In the genomic region with DNA sequence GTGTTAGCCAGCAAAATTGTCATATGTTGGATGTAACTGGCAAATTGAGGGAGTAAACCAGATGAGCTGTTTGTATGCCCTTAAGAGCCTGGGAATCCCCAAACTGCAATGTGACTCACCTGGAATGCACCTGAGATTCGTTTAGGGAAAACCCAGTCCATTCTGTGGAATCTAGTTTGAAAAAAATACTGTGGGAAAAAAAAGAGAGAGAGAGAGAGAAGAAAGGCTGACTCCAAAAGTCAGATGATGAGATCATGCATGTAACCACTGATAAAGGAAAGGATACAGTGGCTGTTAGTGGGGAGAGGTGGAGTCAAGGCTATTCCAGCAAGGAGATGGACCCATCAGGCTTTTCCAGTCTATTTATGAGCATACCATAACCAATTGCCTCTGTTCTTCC, we compare ENCODE assay signal across 12 cellular contexts. TPM values are rescaled to one million over a fixed set of nuclear protein-coding genes. Genes with fewer than 3 reads are reported as not detected.
DNase-seq lines count a peak whose midpoint lies in the region; FAIRE-seq and TF ChIP-seq lines count a peak whose summit lies in the region.
"Had no signal": no experiment of that assay in that cellular context is flagged by ENCODE, and none has a peak within 500 bp of the region (broad histone marks: within the 10 kb centered on the region; RNA-seq: fewer than 3 reads in every experiment).

No MANE protein-coding gene starts in this region.

- H3K27me3 ChIP-seq in bronchial epithelial cell (ENCODE audit: control insufficient read depth, insufficient read depth, low read length) (no peaks in the 10 kb centered on the region), smooth muscle cell (ENCODE audit: low read depth) (no peaks in the 10 kb centered on the region), esophagus squamous epithelium (no peaks in the 10 kb centered on the region)

- H3K4me1 ChIP-seq in smooth muscle cell (ENCODE audit: low read depth) = no peaks in the 10 kb centered on the region
- peaks cover 0 to 6% (median 0%) of the 10 kb centered on the region in 3 donors for H3K4me1 ChIP-seq in esophagus squamous epithelium

- H3K4me1 Mint-ChIP-seq in T-helper 2 cell treated with Interferon-gamma antibody and Interleukin-4, amounts not matched to agents 5 μg/mL and 100 μg/mL, for 36 hours (ENCODE audit: low read depth) = peaks cover 59% of the 10 kb centered on the region

- H3K9ac ChIP-seq in smooth muscle cell (ENCODE audit: low read depth) = no peak overlapping the region

- FAIRE-seq in bronchial epithelial cell (lab: Jason Lieb, UNC) = no peak
- FAIRE-seq: colon had no signal

- H3K9me3 ChIP-seq in smooth muscle cell (replicated peaks; ENCODE audit: low read depth) = no peaks in the 10 kb centered on the region
- H3K9me3 ChIP-seq in esophagus squamous epithelium = no peaks in the 10 kb centered on the region

- no peaks in the 10 kb centered on the region for H3F3A ChIP-seq in smooth muscle cell (ENCODE audit: low read depth)

- intact Hi-C loops in esophagus squamous epithelium (cut with DNase I) = no loop called here

- H4K20me1 ChIP-seq in smooth muscle cell (ENCODE audit: low read depth) = no peaks in the 10 kb centered on the region

- H3K27ac ChIP-seq in smooth muscle cell (ENCODE audit: low read depth) (peak overlapping the region; percentile 15), esophagus squamous epithelium (no peak overlapping the region)

- TF ChIP-seq CTCF in bronchial epithelial cell (IDR thresholded peaks at IDR 0.05; ENCODE audit: insufficient read depth, low read length, severe bottlenecking) (no peak), smooth muscle cell (IDR thresholded peaks at IDR 0.05; ENCODE audit: borderline replicate concordance, insufficient read depth, poor library complexity, severe bottlenecking) (no peak), esophagus squamous epithelium (IDR thresholded peaks at IDR 0.05) (no peak)

- 8% methylated on average over 1 of the region's 1 CpG for WGBS in smooth muscle cell (ENCODE audit: low lambda C conversion rate)
- WGBS in esophagus squamous epithelium, 2 donors = 10 to 33% methylated on average over 1 of the region's 1 CpG

- H3K79me2 ChIP-seq in smooth muscle cell (ENCODE audit: low read depth) = no peaks in the 10 kb centered on the region

- H3K9me3 Mint-ChIP-seq in T-helper 2 cell treated with Interferon-gamma antibody and Interleukin-4, amounts not matched to agents 5 μg/mL and 100 μg/mL, for 36 hours = peaks cover 5% of the 10 kb centered on the region

- no peak for TF ChIP-seq POLR2A in esophagus squamous epithelium (IDR thresholded peaks at IDR 0.05)

- peak overlapping the region; percentile 53 for H3K4me3 Mint-ChIP-seq in T-helper 2 cell treated with Interferon-gamma antibody and Interleukin-4, amounts not matched to agents 5 μg/mL and 100 μg/mL, for 36 hours

- peaks cover 18% of the 10 kb centered on the region for H3K36me3 Mint-ChIP-seq in T-helper 2 cell treated with Interferon-gamma antibody and Interleukin-4, amounts not matched to agents 5 μg/mL and 100 μg/mL, for 36 hours (ENCODE audit: low read depth)

- no peaks in the 10 kb centered on the region for H3K27me3 Mint-ChIP-seq in T-helper 2 cell treated with Interferon-gamma antibody and Interleukin-4, amounts not matched to agents 5 μg/mL and 100 μg/mL, for 36 hours (ENCODE audit: low read depth)
- H3K27me3 Mint-ChIP-seq: naive thymus-derived CD4-positive, alpha-beta T cell had no signal

- H3K27ac Mint-ChIP-seq in T-helper 2 cell treated with Interferon-gamma antibody and Interleukin-4, amounts not matched to agents 5 μg/mL and 100 μg/mL, for 36 hours = peak overlapping the region; percentile 85

- H2AFZ ChIP-seq in smooth muscle cell (ENCODE audit: low read depth) = no peak overlapping the region

- H3K4me3 ChIP-seq in bronchial epithelial cell (ENCODE audit: low read depth, low read length) (no peak overlapping the region), smooth muscle cell (no peak overlapping the region), esophagus squamous epithelium (no peak overlapping the region)

- H3K36me3 ChIP-seq in bronchial epithelial cell (ENCODE audit: control insufficient read depth, insufficient read depth, low read length) (no peaks in the 10 kb centered on the region), smooth muscle cell (ENCODE audit: low read depth) (no peaks in the 10 kb centered on the region), esophagus squamous epithelium (no peaks in the 10 kb centered on the region)

- no peak for DNase-seq in T-helper 2 cell treated with Interferon-gamma antibody and Interleukin-4, amounts not matched to agents 5 μg/mL and 100 μg/mL, for 36 hours (ENCODE audit: low spot score)
- no peak for DNase-seq in T-helper 2 cell
- DNase-seq in NCI-H226 = peak; percentile 79
- DNase-seq in bronchial epithelial cell (ENCODE audit: low read depth) = peak; percentile 93
- no peak for DNase-seq in smooth muscle cell (lab: John Stamatoyannopoulos, UW; ENCODE audit: unreplicated experiment)
- no peak for DNase-seq in esophagus squamous epithelium (lab: John Stamatoyannopoulos, UW)
- no peak for DNase-seq in iPS-NIHi7 (ENCODE audit: extremely low spot score)
- DNase-seq in NCI-H1105 (lab: John Stamatoyannopoulos, UW) = no peak
- DNase-seq: naive thymus-derived CD4-positive, alpha-beta T cell; SIG-M5; stimulated activated naive CD4-positive, alpha-beta T cell had no signal

- no peak overlapping the region for H3K4me2 ChIP-seq in smooth muscle cell

RNA-seq across cellular contexts. Expression of gene SLC9A7, which starts 48.5 kb away (rescaled TPM):
- 8.2 and 15.0 TPM in 2 replicates for total RNA-seq in bronchial epithelial cell
- 6.5 and 6.7 TPM in 2 replicates for total RNA-seq in smooth muscle cell
- polyA plus RNA-seq in smooth muscle cell = 0.83 and 1.5 TPM in 2 replicates
- total RNA-seq in esophagus squamous epithelium = 10 to 100 TPM in 2 of 4 donors, 1 to 10 TPM in 2; 6.4 to 16.4 (median 8.4) TPM

Comparison
In these comparisons a context has a peak if more than half of its experiments do, and no peak if none do; other contexts are left out.
1. DNase-seq: peak in NCI-H226 (single experiment) and bronchial epithelial cell (single experiment); none in T-helper 2 cell treated with Interferon-gamma antibody and Interleukin-4, amounts not matched to agents 5 μg/mL and 100 μg/mL, for 36 hours (single experiment), T-helper 2 cell (0 of 5), smooth muscle cell (single experiment), esophagus squamous epithelium (single experiment), iPS-NIHi7 (single experiment) and NCI-H1105 (single experiment).